ENCODE assay signal across 16 cellular contexts in the genomic region with DNA sequence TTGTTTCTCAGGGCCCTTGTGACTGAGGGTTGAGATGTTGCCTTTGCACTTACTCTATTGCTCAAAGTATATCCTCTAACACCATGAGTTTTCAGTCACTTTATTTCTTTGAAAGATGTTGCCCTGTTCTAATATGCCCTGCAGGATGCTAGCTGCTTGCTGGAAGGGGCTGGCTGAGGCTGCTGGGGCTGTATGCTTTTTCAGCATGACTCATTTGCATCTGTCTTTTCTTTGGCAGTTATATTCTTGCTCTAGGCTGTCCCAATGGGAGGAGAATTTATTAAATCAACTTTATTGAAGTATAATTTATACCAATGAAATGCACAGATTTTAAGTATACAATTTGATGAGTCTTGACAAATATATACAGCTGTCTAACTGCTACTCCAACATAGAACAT.
A peak's percentile ranks its signal among the peaks of the same experiment; 100 is the strongest.
DNase-seq lines count a peak whose midpoint lies in the region; ATAC-seq and TF ChIP-seq lines count a peak whose summit lies in the region.
"Had no signal": no experiment of that assay in that cellular context is flagged by ENCODE, and none has a peak within 500 bp of the region (broad histone marks: within the 10 kb centered on the region; RNA-seq: fewer than 3 reads in every experiment).

No MANE protein-coding gene starts in this region.

- H3K9me2 ChIP-seq in PC-3 (replicated peaks; ENCODE audit: low read length), result no peaks in the 10 kb centered on the region

- H3K9ac ChIP-seq in PC-3 (ENCODE audit: low read length) (no peak overlapping the region), trophoblast cell (ENCODE audit: low read length) (peak overlapping the region; percentile 63)

- TF ChIP-seq EP300 in esophagus muscularis mucosa (IDR thresholded peaks at IDR 0.05), result no peak

- H2AK5ac ChIP-seq in trophoblast cell (ENCODE audit: low read length), result no peak overlapping the region

- H4K20me1 ChIP-seq in PC-3 (ENCODE audit: low read length), result no peaks in the 10 kb centered on the region

- H2BK5ac ChIP-seq in trophoblast cell (ENCODE audit: low read depth, low read length, poor library complexity), result no peak overlapping the region

- H2BK120ac ChIP-seq in trophoblast cell (ENCODE audit: insufficient read depth, low read length, poor library complexity), result no peak overlapping the region

- no peak overlapping the region for H3K18ac ChIP-seq in trophoblast cell (ENCODE audit: low read length)

- peak; percentile 84 for ATAC-seq in PC-3
- ATAC-seq in GM21717 (IDR thresholded peaks at IDR 0.05; ENCODE audit: unreplicated experiment), result no peak
- ATAC-seq: GM12878, GM23338 had no signal

- intact Hi-C loops in PC-3 (cut with micrococcal nuclease), result no loop called here
- intact Hi-C loops in esophagus muscularis mucosa (cut with DNase I), result no loop called here

- no peak overlapping the region for H3K4me2 ChIP-seq in PC-3 (ENCODE audit: low read length)
- no peak overlapping the region for H3K4me2 ChIP-seq in trophoblast cell (ENCODE audit: low read length)
- H3K4me2 ChIP-seq: GM23338 had no signal

- no peak overlapping the region for H4K91ac ChIP-seq in trophoblast cell (ENCODE audit: low read depth, low read length)

- H3K9me3 ChIP-seq in PC-3 (ENCODE audit: low read length) (peaks cover 9% of the 10 kb centered on the region; the same call in 1 of the 2 replicates), trophoblast cell (ENCODE audit: insufficient read depth, low read depth, low read length) (peaks cover 2% of the 10 kb centered on the region), esophagus muscularis mucosa (peaks cover 0 to 17% (median 15%) of the 10 kb centered on the region in 4 donors)

- H2AFZ ChIP-seq in PC-3 (ENCODE audit: low read length) (no peak overlapping the region), trophoblast cell (ENCODE audit: insufficient read depth, low read length, poor library complexity) (no peak overlapping the region)
- H2AFZ ChIP-seq: GM23338 had no signal

- H4K8ac ChIP-seq in trophoblast cell (ENCODE audit: low read depth, low read length), result no peak overlapping the region

- no peaks in the 10 kb centered on the region for H3F3A ChIP-seq in PC-3 (ENCODE audit: low read length, unreplicated experiment)

- no peak overlapping the region for H3K23ac ChIP-seq in trophoblast cell (ENCODE audit: low read length)

- H3K27me3 ChIP-seq in PC-3 (ENCODE audit: low read length) (no peaks in the 10 kb centered on the region), trophoblast cell (ENCODE audit: insufficient read depth, low read length) (no peaks in the 10 kb centered on the region), esophagus muscularis mucosa (no peaks in the 10 kb centered on the region)

- no peak overlapping the region for H3K4me3 ChIP-seq in PC-3 (ENCODE audit: low read length)
- H3K4me3 ChIP-seq in choroid plexus epithelial cell (ENCODE audit: low read depth, low read length), result no peak overlapping the region
- no peak overlapping the region for H3K4me3 ChIP-seq in trophoblast cell (ENCODE audit: low read depth, low read length)
- no peak overlapping the region for H3K4me3 ChIP-seq in esophagus muscularis mucosa
- H3K4me3 ChIP-seq: GM12878, GM23338 had no signal

- no peak overlapping the region for H3K27ac ChIP-seq in PC-3 (ENCODE audit: low read length)
- no peak overlapping the region for H3K27ac ChIP-seq in trophoblast cell (ENCODE audit: low read depth, low read length)
- no peak overlapping the region for H3K27ac ChIP-seq in esophagus muscularis mucosa (replicated peaks in 1 of 4)

- no peak overlapping the region for H3K14ac ChIP-seq in trophoblast cell (ENCODE audit: low read length)

- POLR2A ChIA-PET in PC-3 (lab: Charles Lee; ENCODE audit: unreplicated experiment), result no interaction called here

- H3K4me1 ChIP-seq in PC-3 (ENCODE audit: insufficient read depth, low read length) (peaks cover 11% of the 10 kb centered on the region; the same call in 1 of the 2 replicates), trophoblast cell (ENCODE audit: control insufficient read depth in 1 of 2, insufficient read depth in 2 of 2, low read length in 2 of 2) (no peaks in the 10 kb centered on the region), esophagus muscularis mucosa (no peaks in the 10 kb centered on the region)

- no peak overlapping the region for H2BK12ac ChIP-seq in trophoblast cell (ENCODE audit: low read length)

- no peaks in the 10 kb centered on the region for H3K79me1 ChIP-seq in trophoblast cell (ENCODE audit: low read length)

- CTCF ChIA-PET in PC-3 (lab: Charles Lee), result no interaction called here

- no peak overlapping the region for H3K4ac ChIP-seq in trophoblast cell (ENCODE audit: low read depth, low read length)

- no peak for TF ChIP-seq POLR2A in esophagus muscularis mucosa (IDR thresholded peaks at IDR 0.05; ENCODE audit: low read depth)

- H3K36me3 ChIP-seq in PC-3 (ENCODE audit: low read depth, low read length) (no peaks in the 10 kb centered on the region), trophoblast cell (ENCODE audit: control insufficient read depth in 1 of 2, insufficient read depth in 2 of 2, low read length in 2 of 2) (no peaks in the 10 kb centered on the region), esophagus muscularis mucosa (no peaks in the 10 kb centered on the region)

- H3K79me2 ChIP-seq in PC-3 (ENCODE audit: low read length) (no peaks in the 10 kb centered on the region), trophoblast cell (ENCODE audit: control insufficient read depth, insufficient read depth, low read length, poor library complexity) (no peaks in the 10 kb centered on the region)

- no peak for TF ChIP-seq CTCF in PC-3 (conservative IDR thresholded peaks at IDR 0.05; ENCODE audit: low read depth, low read length)
- no peak for TF ChIP-seq CTCF in choroid plexus epithelial cell (conservative IDR thresholded peaks at IDR 0.05; ENCODE audit: low read depth, low read length)
- no peak for TF ChIP-seq CTCF in esophagus muscularis mucosa (IDR thresholded peaks at IDR 0.05)

- no peak overlapping the region for H4K12ac ChIP-seq in trophoblast cell (ENCODE audit: low read depth, low read length)

- DNase-seq in AG08395 (ENCODE audit: low spot score) (peak; percentile 23), PC-3 (peak; percentile 22), choroid plexus epithelial cell (ENCODE audit: low read depth) (peak; percentile 22), trophoblast cell (no peak), globus pallidus (ENCODE audit: low spot score) (no peak), esophagus muscularis mucosa (ENCODE audit: extremely low spot score) (no peak)
- DNase-seq: 8988T; C1 segment of cervical spinal cord; Calu3; CD4-positive, alpha-beta T cell; DMS 273 treated with DMSO at 0.1 percent for 48 hours; H9; IMR-90 had no signal

- no TSS peak for BruUV-seq in PC-3 (replicated peaks; lab: Mats Ljungman, UMichigan)

Comparison
In these comparisons a context has a peak if more than half of its experiments do, and no peak if none do; other contexts are left out.
1. DNase-seq: peak in AG08395 (single experiment), PC-3 (single experiment) and choroid plexus epithelial cell (single experiment); none in trophoblast cell (0 of 2), globus pallidus (single experiment) and esophagus muscularis mucosa (single experiment).